In the genomic region with DNA sequence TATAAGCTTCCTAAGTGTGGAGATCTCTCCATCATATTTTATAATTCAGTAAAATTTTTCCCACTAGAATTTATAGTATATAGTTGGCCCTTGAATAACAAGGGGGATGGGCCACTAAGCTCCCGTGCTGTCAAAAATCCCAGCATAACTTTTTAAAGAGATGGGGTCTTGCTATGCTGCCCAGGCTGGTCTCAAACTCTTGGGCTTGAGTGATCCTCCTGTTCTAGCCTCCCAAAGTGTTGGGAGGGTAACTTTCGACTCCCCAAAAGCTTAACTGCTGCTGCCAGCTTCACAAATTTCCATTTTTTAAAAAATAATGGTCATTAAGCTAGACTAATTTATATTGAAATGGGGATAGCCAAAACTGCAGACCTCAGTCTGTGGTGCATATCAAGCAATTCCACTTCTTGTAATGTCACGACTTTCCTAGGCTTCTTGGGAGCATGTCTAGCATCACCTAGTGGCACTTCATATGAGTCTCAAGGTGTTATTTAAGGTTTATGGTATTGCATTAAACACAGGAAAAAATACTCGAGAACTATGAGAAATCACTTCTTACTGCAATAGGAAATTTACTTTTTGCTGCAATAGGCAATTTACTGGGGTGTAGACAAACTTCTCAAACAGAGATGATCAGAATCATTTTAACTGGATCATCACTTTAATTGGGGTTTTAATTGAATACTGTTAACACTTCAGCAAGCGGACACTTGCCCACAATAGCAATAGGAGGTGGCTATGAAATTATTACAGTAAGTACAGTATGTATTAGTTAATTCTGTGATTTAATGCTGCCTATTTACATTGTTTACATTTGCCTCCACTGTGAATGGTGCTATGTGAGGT, we compare ENCODE assay signal across 1 cellular context.
TF ChIP-seq lines count a peak whose summit lies in the region.

No MANE protein-coding gene starts in this region.

TF ChIP-seq in HCT116, 20 proteins besides CTCF, POLR2A, EP300 and RAD21 (continued from another document):
- TF ChIP-seq, protein P1, sequence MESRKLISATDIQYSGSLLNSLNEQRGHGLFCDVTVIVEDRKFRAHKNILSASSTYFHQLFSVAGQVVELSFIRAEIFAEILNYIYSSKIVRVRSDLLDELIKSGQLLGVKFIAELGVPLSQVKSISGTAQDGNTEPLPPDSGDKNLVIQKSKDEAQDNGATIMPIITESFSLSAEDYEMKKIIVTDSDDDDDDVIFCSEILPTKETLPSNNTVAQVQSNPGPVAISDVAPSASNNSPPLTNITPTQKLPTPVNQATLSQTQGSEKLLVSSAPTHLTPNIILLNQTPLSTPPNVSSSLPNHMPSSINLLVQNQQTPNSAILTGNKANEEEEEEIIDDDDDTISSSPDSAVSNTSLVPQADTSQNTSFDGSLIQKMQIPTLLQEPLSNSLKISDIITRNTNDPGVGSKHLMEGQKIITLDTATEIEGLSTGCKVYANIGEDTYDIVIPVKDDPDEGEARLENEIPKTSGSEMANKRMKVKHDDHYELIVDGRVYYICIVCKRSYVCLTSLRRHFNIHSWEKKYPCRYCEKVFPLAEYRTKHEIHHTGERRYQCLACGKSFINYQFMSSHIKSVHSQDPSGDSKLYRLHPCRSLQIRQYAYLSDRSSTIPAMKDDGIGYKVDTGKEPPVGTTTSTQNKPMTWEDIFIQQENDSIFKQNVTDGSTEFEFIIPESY (IDR thresholded peaks at IDR 0.05; ENCODE audit: extremely low read depth, insufficient replicate concordance, low read length): no peak
- no peak for TF ChIP-seq ZFX (IDR thresholded peaks at IDR 0.05)
- TF ChIP-seq TCF7L2 (IDR thresholded peaks at IDR 0.05; ENCODE audit: borderline replicate concordance, extremely low read depth, insufficient read depth, insufficient read length): no peak
- no peak for TF ChIP-seq SRF (IDR thresholded peaks at IDR 0.05; ENCODE audit: low read depth)
- TF ChIP-seq ELF1 (IDR thresholded peaks at IDR 0.05; ENCODE audit: borderline replicate concordance, low read depth): no peak
- TF ChIP-seq EZH2 (IDR thresholded peaks at IDR 0.05): no peak
- TF ChIP-seq EZH2phosphoT487 (IDR thresholded peaks at IDR 0.05; ENCODE audit: borderline replicate concordance): no peak
- no peak for TF ChIP-seq SP1 (IDR thresholded peaks at IDR 0.05; ENCODE audit: low read depth)
- TF ChIP-seq SIN3A (IDR thresholded peaks at IDR 0.05; ENCODE audit: low read depth): no peak
- no peak for TF ChIP-seq FOSL1 (IDR thresholded peaks at IDR 0.05; ENCODE audit: low read depth)
- TF ChIP-seq CBX3 (IDR thresholded peaks at IDR 0.05; ENCODE audit: low read depth): no peak
